1 cellular context compared by ENCODE assay signal in genomic region chr19:48965806-48966540, GRCh38.
TF ChIP-seq lines count a peak whose summit lies in the region.

No MANE protein-coding gene starts in this region.

TF ChIP-seq in HepG2, 621 proteins besides CTCF, POLR2A, EP300 and RAD21 (continued from another document):
- peak; percentile 61 for TF ChIP-seq ZFP91 (CRISPR knock-in tag; IDR thresholded peaks at IDR 0.05; ENCODE audit: borderline replicate concordance)
- no peak for TF ChIP-seq ZNF205 (CRISPR knock-in tag; IDR thresholded peaks at IDR 0.05)
- TF ChIP-seq SNAPC5 (CRISPR knock-in tag; IDR thresholded peaks at IDR 0.05; ENCODE audit: borderline replicate concordance): 0 out of 2 replicates have a peak, but pooled peaks have one; percentile 46
- TF ChIP-seq UBTF (CRISPR knock-in tag; IDR thresholded peaks at IDR 0.05): peak; percentile 54; the same call in 1 of the 2 replicates
- TF ChIP-seq ZNF546 (CRISPR knock-in tag; conservative IDR thresholded peaks at IDR 0.05): no peak; the same call in 1 of the 2 replicates
- TF ChIP-seq ZNF615 (CRISPR knock-in tag; IDR thresholded peaks at IDR 0.05; ENCODE audit: borderline replicate concordance): peak; percentile 74; the same call in 1 of the 2 replicates
- 0 out of 2 replicates have a peak, but pooled peaks have one; percentile 70 for TF ChIP-seq ZNF337 (CRISPR knock-in tag; IDR thresholded peaks at IDR 0.05; ENCODE audit: borderline replicate concordance, low read depth)
- peak; percentile 77; the same call in 1 of the 2 replicates for TF ChIP-seq ZNF780A (CRISPR knock-in tag; IDR thresholded peaks at IDR 0.05)
- peak; percentile 82 for TF ChIP-seq SUZ12 (IDR thresholded peaks at IDR 0.05; ENCODE audit: low read depth, low read length)
- TF ChIP-seq, protein P1, sequence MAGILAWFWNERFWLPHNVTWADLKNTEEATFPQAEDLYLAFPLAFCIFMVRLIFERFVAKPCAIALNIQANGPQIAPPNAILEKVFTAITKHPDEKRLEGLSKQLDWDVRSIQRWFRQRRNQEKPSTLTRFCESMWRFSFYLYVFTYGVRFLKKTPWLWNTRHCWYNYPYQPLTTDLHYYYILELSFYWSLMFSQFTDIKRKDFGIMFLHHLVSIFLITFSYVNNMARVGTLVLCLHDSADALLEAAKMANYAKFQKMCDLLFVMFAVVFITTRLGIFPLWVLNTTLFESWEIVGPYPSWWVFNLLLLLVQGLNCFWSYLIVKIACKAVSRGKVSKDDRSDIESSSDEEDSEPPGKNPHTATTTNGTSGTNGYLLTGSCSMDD (CRISPR knock-in tag; IDR thresholded peaks at IDR 0.05): no peak
- peak; percentile 12; the same call in 1 of the 2 replicates for TF ChIP-seq ZNF761 (CRISPR knock-in tag; conservative IDR thresholded peaks at IDR 0.05)
- TF ChIP-seq ZNF180 (CRISPR knock-in tag; IDR thresholded peaks at IDR 0.05; ENCODE audit: borderline replicate concordance, low read depth): no peak
- no peak for TF ChIP-seq BRCA1 (CRISPR knock-in tag; IDR thresholded peaks at IDR 0.05)
- TF ChIP-seq ZNF589 (CRISPR knock-in tag; conservative IDR thresholded peaks at IDR 0.05): no peak; the same call in 1 of the 2 replicates
- no peak for TF ChIP-seq JDP2 (CRISPR knock-in tag; IDR thresholded peaks at IDR 0.05; ENCODE audit: borderline replicate concordance)
- peak; percentile 92 for TF ChIP-seq RBM22 (optimal IDR thresholded peaks at IDR 0.05; ENCODE audit: low read length)
- no peak for TF ChIP-seq TCF7L2 (IDR thresholded peaks at IDR 0.05; ENCODE audit: low read depth, low read length)
- TF ChIP-seq ZNF383 (CRISPR knock-in tag; IDR thresholded peaks at IDR 0.05; ENCODE audit: borderline replicate concordance): no peak
- TF ChIP-seq GATA4 (IDR thresholded peaks at IDR 0.05; ENCODE audit: borderline replicate concordance, low read depth): no peak
- TF ChIP-seq, protein P2, sequence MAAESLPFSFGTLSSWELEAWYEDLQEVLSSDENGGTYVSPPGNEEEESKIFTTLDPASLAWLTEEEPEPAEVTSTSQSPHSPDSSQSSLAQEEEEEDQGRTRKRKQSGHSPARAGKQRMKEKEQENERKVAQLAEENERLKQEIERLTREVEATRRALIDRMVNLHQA (CRISPR knock-in tag; IDR thresholded peaks at IDR 0.05): no peak
- TF ChIP-seq ZBTB40 (IDR thresholded peaks at IDR 0.05): no peak
- TF ChIP-seq ZBTB40 (CRISPR knock-in tag; IDR thresholded peaks at IDR 0.05): 0 out of 2 replicates have a peak, but pooled peaks have one; percentile 10
TF ChIP-seq in HepG2: peak in this region for 86.
